Comparison of ENCODE assay signal across 1 cellular context in genomic region chr2:10717630-10718029, GRCh38.
TF ChIP-seq lines count a peak whose summit lies in the region.

No MANE protein-coding gene starts in this region.

TF ChIP-seq in IMR-90, 13 proteins besides CTCF, POLR2A, EP300 and RAD21:
- TF ChIP-seq ELK1 (IDR thresholded peaks at IDR 0.05; ENCODE audit: borderline replicate concordance, low read depth, low read length) (no peak), USF2 (IDR thresholded peaks at IDR 0.05; ENCODE audit: low read depth, low read length) (no peak), MAZ (IDR thresholded peaks at IDR 0.05; ENCODE audit: borderline replicate concordance, low read depth, low read length) (no peak), BHLHE40 (IDR thresholded peaks at IDR 0.05; ENCODE audit: low read depth, low read length) (no peak), RCOR1 (IDR thresholded peaks at IDR 0.05; ENCODE audit: insufficient replicate concordance, low read length) (no peak), MXI1 (IDR thresholded peaks at IDR 0.05; ENCODE audit: borderline replicate concordance, low read depth, low read length) (no peak), FOS (IDR thresholded peaks at IDR 0.05; ENCODE audit: low read depth, low read length) (no peak), RFX5 (IDR thresholded peaks at IDR 0.05; ENCODE audit: low read depth, low read length) (no peak), CEBPB (IDR thresholded peaks at IDR 0.05; ENCODE audit: low read depth, low read length) (no peak)
